In the genomic region with DNA sequence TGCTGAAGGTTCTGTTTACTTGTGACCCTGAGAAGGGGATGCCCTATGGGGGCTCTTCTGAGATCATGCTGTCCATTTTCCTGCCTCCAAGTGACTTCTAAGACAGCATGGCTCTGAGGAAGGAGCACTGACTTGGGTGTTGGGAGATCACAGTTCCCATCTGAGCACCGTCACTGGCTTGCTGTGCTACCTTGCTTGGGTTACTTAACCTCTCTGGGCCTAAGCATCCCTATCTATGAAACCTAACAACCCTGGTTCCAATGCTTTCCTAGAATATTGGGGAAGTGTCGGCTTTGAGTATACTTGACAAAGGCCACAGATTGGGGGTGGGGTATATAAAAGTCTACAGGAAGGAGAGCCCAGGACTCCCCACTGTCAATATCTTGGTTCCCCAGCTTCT, we compare ENCODE assay signal across 1 cellular context.
TF ChIP-seq lines count a peak whose summit lies in the region.

No MANE protein-coding gene starts in this region.

TF ChIP-seq in GM12878, 131 proteins besides CTCF, POLR2A, EP300 and RAD21:
- TF ChIP-seq NFXL1 (IDR thresholded peaks at IDR 0.05; ENCODE audit: borderline replicate concordance) (peak; percentile 82; the same call in 1 of the 2 replicates), YBX1 (IDR thresholded peaks at IDR 0.05) (no peak), WRNIP1 (IDR thresholded peaks at IDR 0.05; ENCODE audit: borderline replicate concordance, low read depth, low read length) (no peak), NR2C1 (IDR thresholded peaks at IDR 0.05) (no peak), HDAC2 (IDR thresholded peaks at IDR 0.05) (no peak), KDM1A (IDR thresholded peaks at IDR 0.05; ENCODE audit: borderline replicate concordance) (no peak), SUZ12 (IDR thresholded peaks at IDR 0.05; ENCODE audit: unreplicated experiment) (no peak), IKZF1 (conservative IDR thresholded peaks at IDR 0.05) (no peak), CBFB (IDR thresholded peaks at IDR 0.05; ENCODE audit: low read depth) (no peak), ZNF384 (IDR thresholded peaks at IDR 0.05; ENCODE audit: borderline replicate concordance, low read depth, low read length) (no peak), ZBTB33 (IDR thresholded peaks at IDR 0.05) (no peak), BRCA1 (IDR thresholded peaks at IDR 0.05; ENCODE audit: low read depth, low read length) (no peak), SMARCA5 (IDR thresholded peaks at IDR 0.05) (peak; percentile 88), ZNF622 (IDR thresholded peaks at IDR 0.05) (no peak), ZNF217 (IDR thresholded peaks at IDR 0.05) (peak; percentile 52; the same call in 1 of the 2 replicates), CEBPZ (IDR thresholded peaks at IDR 0.05; ENCODE audit: low read depth, low read length) (no peak), NR2C2 (IDR thresholded peaks at IDR 0.05; ENCODE audit: borderline replicate concordance, control insufficient read depth, insufficient read length, low read depth) (no peak), ZNF207 (IDR thresholded peaks at IDR 0.05; ENCODE audit: borderline replicate concordance) (0 out of 2 replicates have a peak, but pooled peaks have one; percentile 7), HDGF (IDR thresholded peaks at IDR 0.05) (no peak), ETV6 (conservative IDR thresholded peaks at IDR 0.05 in 1 of 2, IDR thresholded peaks at IDR 0.05 in 1 of 2; ENCODE audit: borderline replicate concordance in 1 of 2, low read depth in 1 of 2) (no peak)
